ENCODE assay signal across 23 cellular contexts in the genomic region with DNA sequence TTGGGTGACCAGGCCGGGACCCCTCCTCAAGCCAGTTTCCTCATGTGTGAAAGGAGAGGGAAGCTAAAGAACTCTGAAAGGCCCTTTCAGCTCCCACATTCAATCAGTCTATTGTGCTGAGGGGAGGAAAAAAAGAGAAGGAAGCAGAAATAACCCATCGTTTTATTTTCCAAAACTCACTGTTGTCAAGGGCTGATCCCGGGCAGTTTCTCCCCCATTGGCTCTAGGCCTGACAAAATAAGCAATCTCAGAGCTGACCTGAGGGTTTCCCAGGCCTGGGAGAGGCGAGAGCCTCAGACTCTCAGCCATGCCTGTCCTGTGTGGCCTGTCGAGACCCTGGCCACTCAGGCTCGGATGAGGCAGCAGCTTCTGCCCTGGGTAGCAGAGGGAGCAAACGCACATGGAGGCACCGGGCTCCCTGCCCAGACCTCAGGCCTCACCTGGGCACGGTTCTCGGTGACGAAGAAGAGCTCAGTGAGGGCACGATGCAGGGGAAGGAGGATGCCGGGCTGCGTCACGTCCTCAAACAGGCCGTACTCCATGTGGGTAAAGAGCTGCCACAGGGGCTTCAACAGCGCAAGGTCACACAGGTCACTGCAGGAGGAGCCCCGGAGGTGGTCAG. TPM values are rescaled to one million over a fixed set of nuclear protein-coding genes. Genes with fewer than 3 reads are reported as not detected.
DNase-seq lines count a peak whose midpoint lies in the region; ATAC-seq and TF ChIP-seq lines count a peak whose summit lies in the region.
"Had no signal": no experiment of that assay in that cellular context is flagged by ENCODE, and none has a peak within 500 bp of the region (broad histone marks: within the 10 kb centered on the region; RNA-seq: fewer than 3 reads in every experiment).

No MANE protein-coding gene starts in this region.

- no peaks in the 10 kb centered on the region for H3K27me3 ChIP-seq in OCI-LY1 (ENCODE audit: insufficient read depth, low read length)
- no peaks in the 10 kb centered on the region for H3K27me3 ChIP-seq in dorsolateral prefrontal cortex
- H3K27me3 ChIP-seq in thoracic aorta (replicated peaks; ENCODE audit: insufficient read depth), result no peaks in the 10 kb centered on the region
- H3K27me3 ChIP-seq: left lung, neural progenitor cell, vagina had no signal

- no peaks in the 10 kb centered on the region for H3K79me2 ChIP-seq in OCI-LY1 (ENCODE audit: insufficient read depth, low read length)

- peaks cover 69% of the 10 kb centered on the region for H3K36me3 ChIP-seq in OCI-LY1 (ENCODE audit: insufficient read depth, low read length)
- H3K36me3 ChIP-seq in thoracic aorta, result peaks cover 53% of the 10 kb centered on the region
- H3K36me3 ChIP-seq: neural progenitor cell had no signal

- H3K27ac Mint-ChIP-seq in nephron progenitor cell, result peak overlapping the region; percentile 42
- H3K27ac Mint-ChIP-seq: activated naive CD4-positive, alpha-beta T cell treated with anti-CD3 and anti-CD28 coated beads, Interleukin-2, amount 10 ng/mL, durations not matched to agents 7 days and 5 days; activated T-helper 1 cell treated with anti-CD3 and anti-CD28 coated beads, Interleukin-12 subunit alpha, Interleukin-12 subunit beta, Interleukin-2, Interleukin-4 antibody, amounts not matched to agents 30 ng/mL and 10 ng/mL and 1 ng/mL, durations not matched to agents 14 hours and 24 hours and 36 hours; CD4-positive, CD25-positive, alpha-beta regulatory T cell; immature natural killer cell had no signal

- H3K27ac ChIP-seq in OCI-LY1 (ENCODE audit: low read depth, low read length, poor library complexity, severe bottlenecking) (peak overlapping the region; percentile 72), dorsolateral prefrontal cortex (peak overlapping the region; percentile 47 to 95 (median 89)), thoracic aorta (peak overlapping the region; percentile 21 to 32)
- H3K27ac ChIP-seq: neural progenitor cell, RWPE1, vagina had no signal

- H3K4me3 Mint-ChIP-seq in nephron progenitor cell, result no peak overlapping the region
- H3K4me3 Mint-ChIP-seq: activated naive CD4-positive, alpha-beta T cell treated with anti-CD3 and anti-CD28 coated beads, Interleukin-2, amount 10 ng/mL, durations not matched to agents 7 days and 5 days; activated T-helper 1 cell treated with anti-CD3 and anti-CD28 coated beads, Interleukin-12 subunit alpha, Interleukin-12 subunit beta, Interleukin-2, Interleukin-4 antibody, amounts not matched to agents 30 ng/mL and 10 ng/mL and 1 ng/mL, durations not matched to agents 14 hours and 24 hours and 36 hours; CD4-positive, CD25-positive, alpha-beta regulatory T cell; immature natural killer cell; neural progenitor cell had no signal

- H3K4me1 ChIP-seq in OCI-LY1 (ENCODE audit: insufficient read depth, low read length, severe bottlenecking) (peaks cover 22% of the 10 kb centered on the region), thoracic aorta (ENCODE audit: control insufficient read depth in 1 of 2, low read depth in 2 of 2) (peaks cover 0 to 21% of the 10 kb centered on the region in 2 donors)
- H3K4me1 ChIP-seq: HAP-1, neural progenitor cell had no signal

- H3K9me3 ChIP-seq in OCI-LY1 (ENCODE audit: low read length) (no peaks in the 10 kb centered on the region), thoracic aorta (no peaks in the 10 kb centered on the region)
- H3K9me3 ChIP-seq: HAP-1, left lung, SK-N-SH, vagina had no signal

- TF ChIP-seq CTCF in OCI-LY1 (IDR thresholded peaks at IDR 0.05; ENCODE audit: low read length) (no peak), dorsolateral prefrontal cortex (IDR thresholded peaks at IDR 0.05 in 54 of 56, conservative IDR thresholded peaks at IDR 0.05 in 2 of 56; ENCODE audit: low read depth in 1 of 56, partially characterized antibody in 56 of 56) (no peak), nephron progenitor cell (IDR thresholded peaks at IDR 0.05) (no peak), thoracic aorta (IDR thresholded peaks at IDR 0.05) (no peak)

- peaks cover 41% of the 10 kb centered on the region for H3K4me1 Mint-ChIP-seq in nephron progenitor cell

- no peak overlapping the region; the same call in 1 of the 2 replicates for H3K4me2 ChIP-seq in OCI-LY1 (ENCODE audit: low read length)
- H3K4me2 ChIP-seq: neural progenitor cell, SK-N-SH had no signal

- DNase-seq in dorsolateral prefrontal cortex, result no peak
- no peak for DNase-seq in nephron progenitor cell
- no peak for DNase-seq in thoracic aorta (ENCODE audit: low spot score)
- DNase-seq in CD1c-positive myeloid dendritic cell (ENCODE audit: extremely low spot score), result no peak
- no peak for DNase-seq in central memory CD4-positive, alpha-beta T cell
- DNase-seq in activated CD4-positive, alpha-beta T cell treated with anti-CD3 and anti-CD28 coated beads, Interleukin-2, amount 50 U/mL, for 4 hours, result no peak
- DNase-seq: activated CD4-positive, alpha-beta T cell treated with anti-CD3 and anti-CD28 coated beads for 48 hours; activated naive CD4-positive, alpha-beta T cell treated with anti-CD3 and anti-CD28 coated beads, Interleukin-2, amount 10 ng/mL, durations not matched to agents 7 days and 5 days; CD4-positive, CD25-positive, alpha-beta regulatory T cell; effector CD8-positive, alpha-beta T cell; EL; immature natural killer cell; left lung; NCI-H1048; NCI-H187 treated with DMSO at 0.1 percent for 48 hours; SK-N-SH; stimulated activated CD4-positive, alpha-beta T cell treated with anti-CD3 and anti-CD28 coated beads, Interleukin-1b, Interleukin-23, amount 100 ng/mL, for 48 hours had no signal

- H3K4me3 ChIP-seq in OCI-LY1 (ENCODE audit: low read depth, low read length, poor library complexity, severe bottlenecking) (no peak overlapping the region), dorsolateral prefrontal cortex (peak overlapping the region in 6 of 59 donors; percentile 2 to 38 (median 12)), thoracic aorta (no peak overlapping the region)
- H3K4me3 ChIP-seq: HAP-1, left lung, neural progenitor cell, vagina had no signal

- 0 out of 2 replicates have a peak, but pooled peaks cover 6% of the 10 kb centered on the region for H3F3A ChIP-seq in OCI-LY1 (ENCODE audit: insufficient read depth, low read length)

- H3K36me3 Mint-ChIP-seq in nephron progenitor cell (ENCODE audit: low read depth), result peaks cover 64% of the 10 kb centered on the region

- intact Hi-C loops in dorsolateral prefrontal cortex (cut with DNase I), result loop anchor here (5.0 to 10.0 kb wide), 3 partner anchors 97 to 272 kb away; no protein-coding TSS in a partner anchor

- H3K27me3 Mint-ChIP-seq in nephron progenitor cell (ENCODE audit: low read depth, poor library complexity), result peaks cover 5% of the 10 kb centered on the region
- H3K27me3 Mint-ChIP-seq: activated naive CD4-positive, alpha-beta T cell treated with anti-CD3 and anti-CD28 coated beads, Interleukin-2, amount 10 ng/mL, durations not matched to agents 7 days and 5 days; CD4-positive, CD25-positive, alpha-beta regulatory T cell had no signal

- H3K9me3 Mint-ChIP-seq in nephron progenitor cell, result no peaks in the 10 kb centered on the region
- H3K9me3 Mint-ChIP-seq: activated naive CD4-positive, alpha-beta T cell treated with anti-CD3 and anti-CD28 coated beads, Interleukin-2, amount 10 ng/mL, durations not matched to agents 7 days and 5 days; activated T-helper 1 cell treated with anti-CD3 and anti-CD28 coated beads, Interleukin-12 subunit alpha, Interleukin-12 subunit beta, Interleukin-2, Interleukin-4 antibody, amounts not matched to agents 30 ng/mL and 10 ng/mL and 1 ng/mL, durations not matched to agents 14 hours and 24 hours and 36 hours; immature natural killer cell; neural progenitor cell had no signal

- no peaks in the 10 kb centered on the region for H4K20me1 ChIP-seq in OCI-LY1 (ENCODE audit: insufficient read depth, low read length)

- no peak for ATAC-seq in thoracic aorta (ENCODE audit: insufficient number of reproducible peaks, low FRiP score, low read depth)
- ATAC-seq: left lung had no signal

- H3K9ac ChIP-seq in OCI-LY1 (ENCODE audit: low read length), result no peak overlapping the region
- H3K9ac ChIP-seq: neural progenitor cell, SK-N-SH had no signal

- no peak overlapping the region for H2AFZ ChIP-seq in OCI-LY1 (ENCODE audit: low read length)
- H2AFZ ChIP-seq: neural progenitor cell had no signal

- no peaks in the 10 kb centered on the region for H3K9me2 ChIP-seq in OCI-LY1 (ENCODE audit: low read depth, low read length)
- H3K9me2 ChIP-seq: SK-N-SH had no signal

RNA-seq across cellular contexts. Expression of a gene that starts 45.0 kb away (rescaled TPM):
- total RNA-seq in dorsolateral prefrontal cortex (10 to 100 TPM in 2 of 120 experiments, 1 to 10 TPM in 117, under 1 TPM in 1; 0.79 to 11.5 (median 2.9) TPM), thoracic aorta (10 to 100 TPM; 37.2 to 50.4 TPM)

Comparison
In these comparisons a context has a peak if more than half of its experiments do, and no peak if none do; other contexts are left out.
1. H3K27ac ChIP-seq: peak in every context shown above with its lines; median percentile 89 in dorsolateral prefrontal cortex; 72 in OCI-LY1; 26 in thoracic aorta.